ENCODE assay signal across 1 cellular context in genomic region chr15:78873796-78874761, GRCh38.
TF ChIP-seq lines count a peak whose summit lies in the region.

No MANE protein-coding gene starts in this region.

TF ChIP-seq in HEK293, 187 proteins besides CTCF, POLR2A, EP300 and RAD21 (continued from another document):
- no peak for TF ChIP-seq ZBTB26 (tag by site-specific recombination; optimal IDR thresholded peaks at IDR 0.05)
- TF ChIP-seq ZBTB20 (tag by site-specific recombination; IDR thresholded peaks at IDR 0.05) = no peak
- TF ChIP-seq ZNF560 (tag by site-specific recombination; IDR thresholded peaks at IDR 0.05; ENCODE audit: borderline replicate concordance) = no peak
- 0 out of 2 replicates have a peak, but pooled peaks have one; percentile 5 for TF ChIP-seq PBX3 (CRISPR knock-in tag; IDR thresholded peaks at IDR 0.05)
- peak; percentile 80; the same call in 1 of the 2 replicates for TF ChIP-seq ZNF629 (tag by site-specific recombination; IDR thresholded peaks at IDR 0.05)
- 0 out of 2 replicates have a peak, but pooled peaks have one; percentile 7 for TF ChIP-seq ZNF398 (tag by site-specific recombination; IDR thresholded peaks at IDR 0.05)
- TF ChIP-seq PATZ1 (tag by site-specific recombination; IDR thresholded peaks at IDR 0.05) = peak; percentile 87
- TF ChIP-seq BCL11B (tag by site-specific recombination; IDR thresholded peaks at IDR 0.05; ENCODE audit: low read depth) = peak; percentile 61
- peak; percentile 88; the same call in 1 of the 2 replicates for TF ChIP-seq ZBTB44 (tag by site-specific recombination; IDR thresholded peaks at IDR 0.05)
- TF ChIP-seq ZNF600 (tag by site-specific recombination; IDR thresholded peaks at IDR 0.05) = peak; percentile 38
- no peak for TF ChIP-seq ZNF394 (tag by site-specific recombination; IDR thresholded peaks at IDR 0.05; ENCODE audit: borderline replicate concordance)
- TF ChIP-seq GLIS2 (tag by site-specific recombination; IDR thresholded peaks at IDR 0.05) = peak; percentile 50
- TF ChIP-seq ZNF354C (tag by site-specific recombination; IDR thresholded peaks at IDR 0.05; ENCODE audit: borderline replicate concordance, low read depth) = no peak
- TF ChIP-seq ZNF658 (tag by site-specific recombination; IDR thresholded peaks at IDR 0.05) = no peak
- TF ChIP-seq ZNF202 (tag by site-specific recombination; IDR thresholded peaks at IDR 0.05; ENCODE audit: borderline replicate concordance) = no peak
- TF ChIP-seq ZNF362 (tag by site-specific recombination; IDR thresholded peaks at IDR 0.05) = peak; percentile 80
- peak; percentile 55; the same call in 1 of the 2 replicates for TF ChIP-seq TRIM28 (IDR thresholded peaks at IDR 0.05; ENCODE audit: borderline replicate concordance, low read length)
- TF ChIP-seq HOXD13 (CRISPR knock-in tag; IDR thresholded peaks at IDR 0.05; ENCODE audit: borderline replicate concordance) = peak; percentile 67; the same call in 1 of the 2 replicates
- TF ChIP-seq KLF8 (tag by site-specific recombination; IDR thresholded peaks at IDR 0.05) = peak; percentile 20; the same call in 1 of the 2 replicates
- peak; percentile 37; the same call in 1 of the 2 replicates for TF ChIP-seq ZEB2 (tag by site-specific recombination; IDR thresholded peaks at IDR 0.05)
- TF ChIP-seq ZNF26 (tag by site-specific recombination; IDR thresholded peaks at IDR 0.05) = no peak
- no peak for TF ChIP-seq ZBTB48 (tag by site-specific recombination; IDR thresholded peaks at IDR 0.05)
- TF ChIP-seq ZNF391 (tag by site-specific recombination; IDR thresholded peaks at IDR 0.05; ENCODE audit: borderline replicate concordance, low read depth) = 0 out of 2 replicates have a peak, but pooled peaks have one; percentile 35
- peak; percentile 64; the same call in 1 of the 2 replicates for TF ChIP-seq ATF2 (tag by site-specific recombination; IDR thresholded peaks at IDR 0.05; ENCODE audit: low read depth)
- TF ChIP-seq EGR2 (tag by site-specific recombination; IDR thresholded peaks at IDR 0.05; ENCODE audit: low read depth) = peak; percentile 23; the same call in 1 of the 2 replicates
- TF ChIP-seq GLIS1 (tag by site-specific recombination; IDR thresholded peaks at IDR 0.05) = peak; percentile 96
